In the genomic region with DNA sequence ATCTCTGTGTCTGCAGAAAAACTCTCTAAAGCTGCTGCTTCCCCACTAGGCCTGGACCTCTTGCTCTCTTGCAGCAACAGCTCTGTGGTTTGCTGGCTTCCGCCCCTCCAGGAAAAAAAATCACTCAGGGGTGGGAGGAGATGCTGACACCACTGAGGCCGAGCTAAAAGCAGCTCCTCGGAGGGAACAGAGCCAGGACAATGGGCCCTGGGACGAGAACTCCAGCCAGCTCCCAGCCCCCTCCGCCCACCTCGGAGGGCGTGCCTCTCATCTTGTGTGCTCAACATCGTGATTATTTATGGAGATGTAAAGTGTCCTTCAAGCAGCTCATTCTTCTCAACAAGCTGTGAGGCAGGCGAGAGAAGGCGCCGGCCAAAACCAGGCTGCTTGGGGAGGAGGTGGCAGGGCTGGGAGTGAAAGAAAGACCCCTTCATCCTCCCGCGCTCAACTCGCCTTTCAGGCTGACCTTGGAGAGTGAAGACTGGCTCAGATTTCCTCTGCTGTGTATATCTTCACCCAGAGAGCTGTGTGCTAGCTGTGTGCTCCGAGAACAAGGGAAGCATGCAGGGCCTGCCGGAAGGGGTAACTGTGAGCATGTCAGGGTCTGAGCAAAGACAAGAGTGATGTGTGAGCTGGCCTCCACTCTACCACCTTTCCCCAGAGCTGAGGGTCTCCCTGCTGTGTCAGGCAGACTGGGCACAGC, we compare ENCODE assay signal across 16 cellular contexts. TPM values are rescaled to one million over a fixed set of nuclear protein-coding genes. Genes with fewer than 3 reads are reported as not detected.
DNase-seq lines count a peak whose midpoint lies in the region; ATAC-seq, FAIRE-seq and TF ChIP-seq lines count a peak whose summit lies in the region.
"Had no signal": no experiment of that assay in that cellular context is flagged by ENCODE, and none has a peak within 500 bp of the region (broad histone marks: within the 10 kb centered on the region; RNA-seq: fewer than 3 reads in every experiment).

No MANE protein-coding gene starts in this region.

- intact Hi-C loops in activated naive CD4-positive, alpha-beta T cell treated with anti-CD3 and anti-CD28 coated beads for 36 hours (cut with micrococcal nuclease), result no loop called here

- FAIRE-seq in H54 (lab: Jason Lieb, UNC), result no peak

- no peak overlapping the region for H3K9ac ChIP-seq in endodermal cell (ENCODE audit: extremely low read depth, low read length, poor library complexity, severe bottlenecking)

- H3K9me3 ChIP-seq in endodermal cell (ENCODE audit: control insufficient read depth, low read length), result no peaks in the 10 kb centered on the region

- peak; percentile 31 for ATAC-seq in stimulated activated naive CD8-positive, alpha-beta T cell treated with anti-CD3 and anti-CD28 coated beads, Interleukin-15, amount 100 ng/mL, for 72 hours
- ATAC-seq in HG03432 (IDR thresholded peaks at IDR 0.05; ENCODE audit: unreplicated experiment), result no peak

- peak overlapping the region; percentile 30 for H3K27ac ChIP-seq in endodermal cell (ENCODE audit: low read depth, low read length)
- H3K27ac ChIP-seq: heart right ventricle, tibial artery had no signal

- H3K27me3 ChIP-seq in endodermal cell (ENCODE audit: control insufficient read depth, insufficient read depth, low read length, poor library complexity, severe bottlenecking), result peaks cover 2% of the 10 kb centered on the region

- TF ChIP-seq CTCF in endodermal cell (conservative IDR thresholded peaks at IDR 0.05), result no peak

- TF ChIP-seq POLR2A in H54 (IDR thresholded peaks at IDR 0.05; ENCODE audit: low read depth, low read length), result no peak

- peak; percentile 34 for DNase-seq in activated naive CD4-positive, alpha-beta T cell treated with anti-CD3 and anti-CD28 coated beads for 36 hours
- no peak for DNase-seq in activated naive CD4-positive, alpha-beta T cell treated with Interleukin-2 at 50 U/mL for 16 hours
- DNase-seq in SKM-1 treated with dmso at 0.1 percent for 144 hours (lab: John Stamatoyannopoulos, UW; ENCODE audit: unreplicated experiment), result peak; percentile 49
- DNase-seq in endodermal cell, result no peak
- no peak for DNase-seq in stimulated activated naive CD8-positive, alpha-beta T cell treated with anti-CD3 and anti-CD28 coated beads, Interleukin-15, amount 100 ng/mL, for 72 hours
- no peak for DNase-seq in H54 (ENCODE audit: insufficient read length, low spot score)
- DNase-seq in NCI-H69 (lab: John Stamatoyannopoulos, UW), result no peak
- DNase-seq: activated B cell treated with CpG ODN at 0.5 μM for 24 hours; effector CD4-positive, alpha-beta T cell; NCI-H1930; tibial artery had no signal

- 72 to 76% methylated on average over 9 to 16 of the region's 16 CpGs for WGBS in endodermal cell (ENCODE audit: insufficient coverage in 1 of 2, insufficient read length in 1 of 2), 2 experiments

- no peaks in the 10 kb centered on the region for H3K36me3 Mint-ChIP-seq in activated naive CD4-positive, alpha-beta T cell treated with anti-CD3 and anti-CD28 coated beads for 36 hours (ENCODE audit: low read depth)
- no peaks in the 10 kb centered on the region for H3K36me3 Mint-ChIP-seq in endodermal cell (ENCODE audit: low read depth)

- H3K36me3 ChIP-seq in endodermal cell (ENCODE audit: control insufficient read depth, insufficient read depth, low read length), result no peaks in the 10 kb centered on the region
- H3K36me3 ChIP-seq: heart right ventricle, tibial artery had no signal

- no peaks in the 10 kb centered on the region for H3K4me1 ChIP-seq in endodermal cell (ENCODE audit: control insufficient read depth, insufficient read depth, low read length)

- no peak overlapping the region for H3K4me3 Mint-ChIP-seq in activated naive CD4-positive, alpha-beta T cell treated with anti-CD3 and anti-CD28 coated beads for 36 hours
- H3K4me3 Mint-ChIP-seq in endodermal cell, result no peak overlapping the region
- H3K4me3 Mint-ChIP-seq in stimulated activated naive CD8-positive, alpha-beta T cell treated with anti-CD3 and anti-CD28 coated beads, Interleukin-15, amount 100 ng/mL, for 72 hours, result peak overlapping the region in 1 of 2 donors; percentile 67
- H3K4me3 Mint-ChIP-seq: activated B cell treated with CpG ODN at 0.5 μM for 24 hours had no signal

- H3K27ac Mint-ChIP-seq in activated naive CD4-positive, alpha-beta T cell treated with anti-CD3 and anti-CD28 coated beads for 36 hours, result no peak overlapping the region
- no peak overlapping the region for H3K27ac Mint-ChIP-seq in endodermal cell
- H3K27ac Mint-ChIP-seq in stimulated activated naive CD8-positive, alpha-beta T cell treated with anti-CD3 and anti-CD28 coated beads, Interleukin-15, amount 100 ng/mL, for 72 hours, result peak overlapping the region in 1 of 2 donors; percentile 81
- H3K27ac Mint-ChIP-seq: activated B cell treated with CpG ODN at 0.5 μM for 24 hours had no signal

- H3K4me3 ChIP-seq in endodermal cell (ENCODE audit: low read length), result no peak overlapping the region
- H3K4me3 ChIP-seq: heart right ventricle, tibial artery had no signal

- peaks cover 14% of the 10 kb centered on the region for H3K4me1 Mint-ChIP-seq in activated naive CD4-positive, alpha-beta T cell treated with anti-CD3 and anti-CD28 coated beads for 36 hours (ENCODE audit: low read depth)
- no peaks in the 10 kb centered on the region for H3K4me1 Mint-ChIP-seq in endodermal cell
- peaks cover 14% of the 10 kb centered on the region for H3K4me1 Mint-ChIP-seq in stimulated activated naive CD8-positive, alpha-beta T cell treated with anti-CD3 and anti-CD28 coated beads, Interleukin-15, amount 100 ng/mL, for 72 hours
- H3K4me1 Mint-ChIP-seq: activated B cell treated with CpG ODN at 0.5 μM for 24 hours had no signal

- H3K9me3 Mint-ChIP-seq in activated naive CD4-positive, alpha-beta T cell treated with anti-CD3 and anti-CD28 coated beads for 36 hours, result no peaks in the 10 kb centered on the region
- H3K9me3 Mint-ChIP-seq in endodermal cell, result no peaks in the 10 kb centered on the region
- no peaks in the 10 kb centered on the region for H3K9me3 Mint-ChIP-seq in stimulated activated naive CD8-positive, alpha-beta T cell treated with anti-CD3 and anti-CD28 coated beads, Interleukin-15, amount 100 ng/mL, for 72 hours
- H3K9me3 Mint-ChIP-seq: activated B cell treated with CpG ODN at 0.5 μM for 24 hours had no signal

- no peaks in the 10 kb centered on the region for H3K27me3 Mint-ChIP-seq in activated naive CD4-positive, alpha-beta T cell treated with anti-CD3 and anti-CD28 coated beads for 36 hours (ENCODE audit: low read depth)
- H3K27me3 Mint-ChIP-seq in endodermal cell (ENCODE audit: insufficient read depth), result peaks cover 4% of the 10 kb centered on the region
- H3K27me3 Mint-ChIP-seq in stimulated activated naive CD8-positive, alpha-beta T cell treated with anti-CD3 and anti-CD28 coated beads, Interleukin-15, amount 100 ng/mL, for 72 hours, result no peaks in the 10 kb centered on the region

- CTCF ChIA-PET in activated naive CD4-positive, alpha-beta T cell treated with anti-CD3 and anti-CD28 coated beads for 36 hours (lab: Charles Lee), result no interaction called here

RNA-seq across cellular contexts. Expression of a gene that starts 53.6 kb away (rescaled TPM):
- not detected for total RNA-seq in activated naive CD4-positive, alpha-beta T cell treated with anti-CD3 and anti-CD28 coated beads for 36 hours
- total RNA-seq in endodermal cell, result under 1 TPM in 1 of 2 donors, not detected in 1; 0.15 TPM
- polyA plus RNA-seq in endodermal cell (2013, experiment 1 of 2), result 0.14 TPM
- polyA plus RNA-seq in endodermal cell (2013, experiment 2 of 2), result 0.08 TPM
- total RNA-seq: activated B cell treated with CpG ODN at 0.5 μM for 24 hours, G401, heart right ventricle, lung microvascular endothelial cell, renal cortical epithelial cell had no signal
- polyA plus RNA-seq: heart right ventricle had no signal

Comparison
In these comparisons a context has a peak if more than half of its experiments do, and no peak if none do; other contexts are left out.
1. DNase-seq: peak in activated naive CD4-positive, alpha-beta T cell treated with anti-CD3 and anti-CD28 coated beads for 36 hours (single experiment) and SKM-1 treated with dmso at 0.1 percent for 144 hours (single experiment); none in activated naive CD4-positive, alpha-beta T cell treated with Interleukin-2 at 50 U/mL for 16 hours (single experiment), endodermal cell (single experiment), stimulated activated naive CD8-positive, alpha-beta T cell treated with anti-CD3 and anti-CD28 coated beads, Interleukin-15, amount 100 ng/mL, for 72 hours (0 of 2), H54 (single experiment) and NCI-H69 (single experiment).